Comparison of ENCODE assay signal across 3 cellular contexts in genomic region chrX:1539146-1539545, GRCh38. TPM values are rescaled to one million over a fixed set of nuclear protein-coding genes. Genes with fewer than 3 reads are reported as not detected.
"Had no signal": no experiment of that assay in that cellular context is flagged by ENCODE, and none has a peak within 500 bp of the region (broad histone marks: within the 10 kb centered on the region; RNA-seq: fewer than 3 reads in every experiment).

No MANE protein-coding gene starts in this region.

RNA-seq across cellular contexts. Expression of gene P2RY8, which starts 2.2 kb away (rescaled TPM):
- total RNA-seq: foreskin keratinocyte, kidney epithelial cell, temporal lobe had no signal
- polyA plus RNA-seq: foreskin keratinocyte had no signal
